Comparison of ENCODE assay signal across 1 cellular context in the genomic region with DNA sequence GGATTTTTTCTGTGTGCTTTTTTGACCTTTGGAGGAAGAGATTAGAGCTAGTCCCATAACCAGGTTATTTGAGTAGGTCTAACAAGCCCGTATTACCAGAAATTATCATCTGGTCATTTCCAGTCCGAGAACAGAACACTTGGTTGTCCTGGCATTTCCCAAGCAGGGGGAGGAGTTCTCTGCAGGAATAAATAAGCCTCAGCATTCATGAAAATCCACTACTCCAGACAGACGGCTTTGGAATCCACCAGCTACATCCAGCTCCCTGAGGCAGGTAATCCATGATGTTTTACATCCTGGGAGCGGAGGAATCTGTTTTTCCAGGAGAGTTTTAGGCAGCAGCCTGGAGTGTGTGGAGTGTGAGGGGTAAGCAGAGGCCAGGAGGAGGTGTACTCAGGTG.
A peak's percentile ranks its signal among the peaks of the same experiment; 100 is the strongest.
TF ChIP-seq lines count a peak whose summit lies in the region.

Gene SERPINA3, plus strand, starts transcription at position 218 of the 400 bp plus-strand sequence. CDS start 2,051 bp downstream, outside the sequence.

TF ChIP-seq in HepG2, 621 proteins besides CTCF, POLR2A, EP300 and RAD21 (continued from another document and continues in another):
- TF ChIP-seq ZBTB25 (CRISPR knock-in tag; IDR thresholded peaks at IDR 0.05) (no peak), CC2D1A (CRISPR knock-in tag; IDR thresholded peaks at IDR 0.05) (no peak), SSRP1 (CRISPR knock-in tag; IDR thresholded peaks at IDR 0.05) (peak; percentile 70; the same call in 1 of the 2 replicates), SRSF9 (IDR thresholded peaks at IDR 0.05; ENCODE audit: borderline replicate concordance, insufficient read depth, low read depth, low read length, poor library complexity, severe bottlenecking) (no peak), MTA3 (CRISPR knock-in tag; IDR thresholded peaks at IDR 0.05) (no peak), POGK (CRISPR knock-in tag; conservative IDR thresholded peaks at IDR 0.05) (no peak), ZNF607 (CRISPR knock-in tag; IDR thresholded peaks at IDR 0.05; ENCODE audit: borderline replicate concordance) (no peak), PRMT3 (CRISPR knock-in tag; IDR thresholded peaks at IDR 0.05; ENCODE audit: borderline replicate concordance, low read depth) (no peak), ZNF598 (CRISPR knock-in tag; IDR thresholded peaks at IDR 0.05; ENCODE audit: borderline replicate concordance) (no peak), POLR2G (IDR thresholded peaks at IDR 0.05; ENCODE audit: low read depth, low read length) (peak; percentile 99), SP140L (CRISPR knock-in tag; IDR thresholded peaks at IDR 0.05; ENCODE audit: borderline replicate concordance) (no peak), KLF16 (CRISPR knock-in tag; IDR thresholded peaks at IDR 0.05) (peak in 1 of 2 experiments; percentile 30; a peak in 1 of 4 replicates), GPN1 (CRISPR knock-in tag; IDR thresholded peaks at IDR 0.05; ENCODE audit: borderline replicate concordance) (no peak), SRY (CRISPR knock-in tag; IDR thresholded peaks at IDR 0.05) (no peak), NFATC3 (CRISPR knock-in tag; IDR thresholded peaks at IDR 0.05) (no peak), ZNF335 (CRISPR knock-in tag; IDR thresholded peaks at IDR 0.05) (no peak), ZNF432 (CRISPR knock-in tag; IDR thresholded peaks at IDR 0.05; ENCODE audit: borderline replicate concordance) (no peak), ZNF543 (CRISPR knock-in tag; IDR thresholded peaks at IDR 0.05) (no peak), HCFC1 (IDR thresholded peaks at IDR 0.05; ENCODE audit: low read depth, low read length) (no peak), FOXO1 (CRISPR knock-in tag; IDR thresholded peaks at IDR 0.05) (no peak), TIGD3 (CRISPR knock-in tag; IDR thresholded peaks at IDR 0.05; ENCODE audit: borderline replicate concordance) (no peak), MXI1 (IDR thresholded peaks at IDR 0.05; ENCODE audit: borderline replicate concordance, low read depth, low read length) (no peak), GLI4 (CRISPR knock-in tag; IDR thresholded peaks at IDR 0.05; ENCODE audit: borderline replicate concordance) (no peak), ZNF687 (CRISPR knock-in tag; IDR thresholded peaks at IDR 0.05) (no peak), GTF2F1 (IDR thresholded peaks at IDR 0.05; ENCODE audit: low read length) (no peak), HOXA7 (CRISPR knock-in tag; IDR thresholded peaks at IDR 0.05) (no peak), ZNF619 (CRISPR knock-in tag; IDR thresholded peaks at IDR 0.05) (no peak), EHMT2 (IDR thresholded peaks at IDR 0.05; ENCODE audit: borderline replicate concordance, low read depth, low read length) (no peak), PAWR (CRISPR knock-in tag; IDR thresholded peaks at IDR 0.05; ENCODE audit: borderline replicate concordance) (no peak), BHLHE40 (IDR thresholded peaks at IDR 0.05; ENCODE audit: low read length) (no peak), NCOA1 (CRISPR knock-in tag; IDR thresholded peaks at IDR 0.05) (no peak), ZNF629 (CRISPR knock-in tag; conservative IDR thresholded peaks at IDR 0.05) (no peak), NFIC (IDR thresholded peaks at IDR 0.05; ENCODE audit: low read length) (no peak), ZSCAN21 (CRISPR knock-in tag; IDR thresholded peaks at IDR 0.05; ENCODE audit: borderline replicate concordance) (no peak; the same call in 1 of the 2 replicates), ARID3A (IDR thresholded peaks at IDR 0.05; ENCODE audit: low read depth, low read length) (0 out of 2 replicates have a peak, but pooled peaks have one; percentile 12), ZBTB26 (CRISPR knock-in tag; IDR thresholded peaks at IDR 0.05; ENCODE audit: borderline replicate concordance) (0 out of 2 replicates have a peak, but pooled peaks have one; percentile 17), DR1 (CRISPR knock-in tag; IDR thresholded peaks at IDR 0.05) (peak; percentile 79; the same call in 1 of the 2 replicates), ZNF530 (CRISPR knock-in tag; IDR thresholded peaks at IDR 0.05; ENCODE audit: low read depth) (no peak), ZSCAN29 (CRISPR knock-in tag; conservative IDR thresholded peaks at IDR 0.05) (no peak), KDM5A (IDR thresholded peaks at IDR 0.05; ENCODE audit: borderline replicate concordance, low read length) (no peak), SNAPC2 (CRISPR knock-in tag; IDR thresholded peaks at IDR 0.05) (0 out of 2 replicates have a peak, but pooled peaks have one; percentile 32), ZSCAN25 (CRISPR knock-in tag; IDR thresholded peaks at IDR 0.05) (no peak)
- TF ChIP-seq, protein P1, sequence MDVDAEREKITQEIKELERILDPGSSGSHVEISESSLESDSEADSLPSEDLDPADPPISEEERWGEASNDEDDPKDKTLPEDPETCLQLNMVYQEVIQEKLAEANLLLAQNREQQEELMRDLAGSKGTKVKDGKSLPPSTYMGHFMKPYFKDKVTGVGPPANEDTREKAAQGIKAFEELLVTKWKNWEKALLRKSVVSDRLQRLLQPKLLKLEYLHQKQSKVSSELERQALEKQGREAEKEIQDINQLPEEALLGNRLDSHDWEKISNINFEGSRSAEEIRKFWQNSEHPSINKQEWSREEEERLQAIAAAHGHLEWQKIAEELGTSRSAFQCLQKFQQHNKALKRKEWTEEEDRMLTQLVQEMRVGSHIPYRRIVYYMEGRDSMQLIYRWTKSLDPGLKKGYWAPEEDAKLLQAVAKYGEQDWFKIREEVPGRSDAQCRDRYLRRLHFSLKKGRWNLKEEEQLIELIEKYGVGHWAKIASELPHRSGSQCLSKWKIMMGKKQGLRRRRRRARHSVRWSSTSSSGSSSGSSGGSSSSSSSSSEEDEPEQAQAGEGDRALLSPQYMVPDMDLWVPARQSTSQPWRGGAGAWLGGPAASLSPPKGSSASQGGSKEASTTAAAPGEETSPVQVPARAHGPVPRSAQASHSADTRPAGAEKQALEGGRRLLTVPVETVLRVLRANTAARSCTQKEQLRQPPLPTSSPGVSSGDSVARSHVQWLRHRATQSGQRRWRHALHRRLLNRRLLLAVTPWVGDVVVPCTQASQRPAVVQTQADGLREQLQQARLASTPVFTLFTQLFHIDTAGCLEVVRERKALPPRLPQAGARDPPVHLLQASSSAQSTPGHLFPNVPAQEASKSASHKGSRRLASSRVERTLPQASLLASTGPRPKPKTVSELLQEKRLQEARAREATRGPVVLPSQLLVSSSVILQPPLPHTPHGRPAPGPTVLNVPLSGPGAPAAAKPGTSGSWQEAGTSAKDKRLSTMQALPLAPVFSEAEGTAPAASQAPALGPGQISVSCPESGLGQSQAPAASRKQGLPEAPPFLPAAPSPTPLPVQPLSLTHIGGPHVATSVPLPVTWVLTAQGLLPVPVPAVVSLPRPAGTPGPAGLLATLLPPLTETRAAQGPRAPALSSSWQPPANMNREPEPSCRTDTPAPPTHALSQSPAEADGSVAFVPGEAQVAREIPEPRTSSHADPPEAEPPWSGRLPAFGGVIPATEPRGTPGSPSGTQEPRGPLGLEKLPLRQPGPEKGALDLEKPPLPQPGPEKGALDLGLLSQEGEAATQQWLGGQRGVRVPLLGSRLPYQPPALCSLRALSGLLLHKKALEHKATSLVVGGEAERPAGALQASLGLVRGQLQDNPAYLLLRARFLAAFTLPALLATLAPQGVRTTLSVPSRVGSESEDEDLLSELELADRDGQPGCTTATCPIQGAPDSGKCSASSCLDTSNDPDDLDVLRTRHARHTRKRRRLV (CRISPR knock-in tag; IDR thresholded peaks at IDR 0.05) = no peak
- TF ChIP-seq, protein P2, sequence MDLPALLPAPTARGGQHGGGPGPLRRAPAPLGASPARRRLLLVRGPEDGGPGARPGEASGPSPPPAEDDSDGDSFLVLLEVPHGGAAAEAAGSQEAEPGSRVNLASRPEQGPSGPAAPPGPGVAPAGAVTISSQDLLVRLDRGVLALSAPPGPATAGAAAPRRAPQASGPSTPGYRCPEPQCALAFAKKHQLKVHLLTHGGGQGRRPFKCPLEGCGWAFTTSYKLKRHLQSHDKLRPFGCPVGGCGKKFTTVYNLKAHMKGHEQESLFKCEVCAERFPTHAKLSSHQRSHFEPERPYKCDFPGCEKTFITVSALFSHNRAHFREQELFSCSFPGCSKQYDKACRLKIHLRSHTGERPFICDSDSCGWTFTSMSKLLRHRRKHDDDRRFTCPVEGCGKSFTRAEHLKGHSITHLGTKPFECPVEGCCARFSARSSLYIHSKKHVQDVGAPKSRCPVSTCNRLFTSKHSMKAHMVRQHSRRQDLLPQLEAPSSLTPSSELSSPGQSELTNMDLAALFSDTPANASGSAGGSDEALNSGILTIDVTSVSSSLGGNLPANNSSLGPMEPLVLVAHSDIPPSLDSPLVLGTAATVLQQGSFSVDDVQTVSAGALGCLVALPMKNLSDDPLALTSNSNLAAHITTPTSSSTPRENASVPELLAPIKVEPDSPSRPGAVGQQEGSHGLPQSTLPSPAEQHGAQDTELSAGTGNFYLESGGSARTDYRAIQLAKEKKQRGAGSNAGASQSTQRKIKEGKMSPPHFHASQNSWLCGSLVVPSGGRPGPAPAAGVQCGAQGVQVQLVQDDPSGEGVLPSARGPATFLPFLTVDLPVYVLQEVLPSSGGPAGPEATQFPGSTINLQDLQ (CRISPR knock-in tag; IDR thresholded peaks at IDR 0.05) = no peak
